9 cellular contexts compared by ENCODE assay signal in the genomic region with DNA sequence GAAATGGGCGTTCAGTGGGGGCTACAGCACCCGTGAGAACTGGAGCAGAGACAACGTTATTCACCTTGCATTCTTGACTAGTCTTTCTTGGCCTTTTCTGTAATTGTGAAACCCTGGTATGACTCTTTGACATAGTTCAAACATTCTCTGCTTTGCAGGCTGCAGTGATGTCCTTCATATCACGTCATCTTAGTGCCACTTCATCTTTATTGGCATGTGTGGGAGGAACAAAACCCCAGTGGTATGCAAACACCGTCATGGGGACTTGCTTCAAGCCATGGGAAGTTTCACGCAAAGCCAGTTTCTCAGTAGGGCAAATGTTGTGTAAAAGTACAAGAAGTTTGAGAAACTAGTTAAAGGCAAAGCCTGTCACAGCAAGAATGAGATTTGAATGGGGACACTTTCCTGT. TPM values are rescaled to one million over a fixed set of nuclear protein-coding genes. Genes with fewer than 3 reads are reported as not detected.
DNase-seq lines count a peak whose midpoint lies in the region; ATAC-seq and TF ChIP-seq lines count a peak whose summit lies in the region.
"Had no signal": no experiment of that assay in that cellular context is flagged by ENCODE, and none has a peak within 500 bp of the region (broad histone marks: within the 10 kb centered on the region; RNA-seq: fewer than 3 reads in every experiment).

No MANE protein-coding gene starts in this region.

- no peaks in the 10 kb centered on the region for H3K36me3 Mint-ChIP-seq in glutamatergic neuron (ENCODE audit: unreplicated experiment)

- TF ChIP-seq CTCF in colonic mucosa (IDR thresholded peaks at IDR 0.05) (no peak), glutamatergic neuron (IDR thresholded peaks at IDR 0.05; ENCODE audit: partially characterized antibody, unreplicated experiment) (no peak)

- H3K9me3 Mint-ChIP-seq in glutamatergic neuron (ENCODE audit: unreplicated experiment): peaks cover 1% of the 10 kb centered on the region

- no peak overlapping the region for H3K27ac Mint-ChIP-seq in glutamatergic neuron (ENCODE audit: unreplicated experiment)

- peaks cover 5% of the 10 kb centered on the region for H3K4me1 ChIP-seq in colonic mucosa

- intact Hi-C loops in colonic mucosa (cut with DNase I): no loop called here

- no peaks in the 10 kb centered on the region for H3K36me3 ChIP-seq in colonic mucosa

- no peaks in the 10 kb centered on the region for H3K27me3 ChIP-seq in colonic mucosa

- no peaks in the 10 kb centered on the region for H3K4me1 Mint-ChIP-seq in glutamatergic neuron (ENCODE audit: low read depth, unreplicated experiment)

- peak overlapping the region; percentile 50 for H3K27ac ChIP-seq in colonic mucosa

- ATAC-seq in GM21381 (IDR thresholded peaks at IDR 0.05; ENCODE audit: unreplicated experiment): peak; percentile 88
- ATAC-seq in HG03565 (IDR thresholded peaks at IDR 0.05; ENCODE audit: unreplicated experiment): peak; percentile 88
- ATAC-seq: HCT116 had no signal

- no peaks in the 10 kb centered on the region for H3K9me3 ChIP-seq in colonic mucosa

- DNase-seq in GM04504 (ENCODE audit: low read depth) (peak; percentile 30), colonic mucosa (peak; percentile 35), ureter (ENCODE audit: low spot score) (peak; percentile 68), A172 (ENCODE audit: low spot score) (no peak), glutamatergic neuron (no peak), retina (no peak)

- no peak overlapping the region for H3K4me3 Mint-ChIP-seq in glutamatergic neuron (ENCODE audit: unreplicated experiment)

- peak overlapping the region in 1 of 2 donors; percentile 12 for H3K9ac ChIP-seq in colonic mucosa (ENCODE audit: low read depth in 2 of 2, low read length in 2 of 2)

- no peak overlapping the region for H3K4me3 ChIP-seq in colonic mucosa

- no peaks in the 10 kb centered on the region for H3K27me3 Mint-ChIP-seq in glutamatergic neuron (ENCODE audit: unreplicated experiment)

RNA-seq across cellular contexts. Expression of a gene that starts 20.2 kb away (rescaled TPM):
- total RNA-seq in colonic mucosa (10 to 100 TPM; 47.5 to 60.2 TPM), ureter (77.0 TPM), glutamatergic neuron (ENCODE audit: unreplicated experiment) (39.0 TPM)
- total RNA-seq in A172 (2014; rRNA removed; shearing (Covaris generic)): 4.9 and 5.5 TPM in 2 replicates

RNA-seq across cellular contexts. Expression of a gene that starts 28.8 kb away (rescaled TPM):
- total RNA-seq in colonic mucosa (10 to 100 TPM; 18.6 to 28.9 TPM), ureter (26.6 TPM), glutamatergic neuron (ENCODE audit: unreplicated experiment) (31.9 TPM)
- 19.6 and 20.6 TPM in 2 replicates for total RNA-seq in A172 (2014; rRNA removed; shearing (Covaris generic))

Comparison
In these comparisons a context has a peak if more than half of its experiments do, and no peak if none do; other contexts are left out.
1. DNase-seq: peak in GM04504 (single experiment), colonic mucosa (single experiment) and ureter (single experiment); none in A172 (single experiment), glutamatergic neuron (single experiment) and retina (single experiment).